In the genomic region with DNA sequence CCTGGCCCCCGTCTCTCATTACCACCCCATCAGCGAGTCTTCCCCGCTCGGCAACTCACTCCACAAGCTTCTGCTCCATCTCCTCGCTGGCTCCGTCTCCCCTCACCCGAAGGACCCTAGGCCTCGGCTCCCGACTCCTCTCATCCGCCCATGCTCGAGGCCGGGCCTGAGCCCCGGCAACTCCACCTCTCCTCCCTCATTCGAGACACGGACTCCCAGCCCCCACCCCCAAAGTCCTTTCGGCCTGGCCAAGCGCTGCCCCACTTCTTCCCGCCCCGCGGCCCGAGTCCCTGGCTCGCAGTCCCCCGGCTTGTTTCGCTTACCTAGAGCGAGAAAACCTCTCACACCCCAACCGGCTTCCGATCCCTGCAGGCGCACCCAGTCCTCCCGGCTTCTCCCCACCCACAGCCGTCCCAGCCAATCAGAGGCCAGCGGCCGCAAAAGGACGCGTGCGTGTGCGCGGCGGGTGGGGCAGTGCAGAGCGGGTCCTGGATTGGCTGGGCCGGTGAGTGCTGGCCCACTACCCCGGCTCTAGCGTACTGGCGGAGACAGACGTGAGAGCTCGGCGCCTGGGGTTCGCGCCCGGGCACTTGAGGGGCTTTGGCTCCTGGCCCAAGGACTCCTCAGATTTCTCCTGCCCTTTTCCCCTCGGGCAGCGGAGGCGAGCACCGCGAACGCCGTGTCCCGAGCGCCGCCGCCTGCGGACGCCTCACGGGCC, we compare ENCODE assay signal across 1 cellular context.
TF ChIP-seq lines count a peak whose summit lies in the region.

TSS of gene HIGD1A (minus strand) at position 378 of the 718 bp plus-strand sequence. CDS start 10,237 bp downstream, outside the sequence.

TF ChIP-seq in HepG2, 621 proteins besides CTCF, POLR2A, EP300 and RAD21 (continued from another document and continues in another):
- TF ChIP-seq ZNF318 (CRISPR knock-in tag; IDR thresholded peaks at IDR 0.05) (no peak; the same call in 1 of the 2 replicates), ZFP36L1 (CRISPR knock-in tag; IDR thresholded peaks at IDR 0.05) (peak; percentile 47), CEBPG (CRISPR knock-in tag; IDR thresholded peaks at IDR 0.05) (no peak), ZNF136 (CRISPR knock-in tag; IDR thresholded peaks at IDR 0.05; ENCODE audit: low read depth) (peak; percentile 80; the same call in 1 of the 2 replicates), ZNF562 (CRISPR knock-in tag; IDR thresholded peaks at IDR 0.05; ENCODE audit: borderline replicate concordance) (no peak), NFIC (IDR thresholded peaks at IDR 0.05; ENCODE audit: low read length) (no peak), MBD4 (IDR thresholded peaks at IDR 0.05; ENCODE audit: borderline replicate concordance, low read length) (no peak), DRAP1 (CRISPR knock-in tag; IDR thresholded peaks at IDR 0.05) (peak; percentile 98), GTF2F1 (IDR thresholded peaks at IDR 0.05; ENCODE audit: low read length) (peak; percentile 76; the same call in 1 of the 2 replicates), ZNF3 (CRISPR knock-in tag; IDR thresholded peaks at IDR 0.05) (no peak), MYNN (CRISPR knock-in tag; IDR thresholded peaks at IDR 0.05; ENCODE audit: low read depth) (no peak), HDAC6 (IDR thresholded peaks at IDR 0.05; ENCODE audit: low read depth, low read length) (no peak), REXO4 (CRISPR knock-in tag; IDR thresholded peaks at IDR 0.05; ENCODE audit: borderline replicate concordance) (no peak), ZNF773 (CRISPR knock-in tag; IDR thresholded peaks at IDR 0.05; ENCODE audit: borderline replicate concordance) (0 out of 2 replicates have a peak, but pooled peaks have one; percentile 21), MXI1 (IDR thresholded peaks at IDR 0.05; ENCODE audit: borderline replicate concordance, low read depth, low read length) (no peak; the same call in 2 of the 3 replicates), THAP9 (CRISPR knock-in tag; IDR thresholded peaks at IDR 0.05; ENCODE audit: borderline replicate concordance) (0 out of 2 replicates have a peak, but pooled peaks have one; percentile 3)
- TF ChIP-seq, protein P1, sequence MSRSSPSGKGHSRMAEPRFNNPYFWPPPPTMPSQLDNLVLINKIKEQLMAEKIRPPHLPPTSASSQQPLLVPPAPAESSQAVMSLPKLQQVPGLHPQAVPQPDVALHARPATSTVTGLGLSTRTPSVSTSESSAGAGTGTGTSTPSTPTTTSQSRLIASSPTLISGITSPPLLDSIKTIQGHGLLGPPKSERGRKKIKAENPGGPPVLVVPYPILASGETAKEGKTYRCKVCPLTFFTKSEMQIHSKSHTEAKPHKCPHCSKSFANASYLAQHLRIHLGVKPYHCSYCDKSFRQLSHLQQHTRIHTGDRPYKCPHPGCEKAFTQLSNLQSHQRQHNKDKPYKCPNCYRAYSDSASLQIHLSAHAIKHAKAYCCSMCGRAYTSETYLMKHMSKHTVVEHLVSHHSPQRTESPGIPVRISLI (CRISPR knock-in tag; IDR thresholded peaks at IDR 0.05; ENCODE audit: borderline replicate concordance) = no peak
- TF ChIP-seq, protein P2, sequence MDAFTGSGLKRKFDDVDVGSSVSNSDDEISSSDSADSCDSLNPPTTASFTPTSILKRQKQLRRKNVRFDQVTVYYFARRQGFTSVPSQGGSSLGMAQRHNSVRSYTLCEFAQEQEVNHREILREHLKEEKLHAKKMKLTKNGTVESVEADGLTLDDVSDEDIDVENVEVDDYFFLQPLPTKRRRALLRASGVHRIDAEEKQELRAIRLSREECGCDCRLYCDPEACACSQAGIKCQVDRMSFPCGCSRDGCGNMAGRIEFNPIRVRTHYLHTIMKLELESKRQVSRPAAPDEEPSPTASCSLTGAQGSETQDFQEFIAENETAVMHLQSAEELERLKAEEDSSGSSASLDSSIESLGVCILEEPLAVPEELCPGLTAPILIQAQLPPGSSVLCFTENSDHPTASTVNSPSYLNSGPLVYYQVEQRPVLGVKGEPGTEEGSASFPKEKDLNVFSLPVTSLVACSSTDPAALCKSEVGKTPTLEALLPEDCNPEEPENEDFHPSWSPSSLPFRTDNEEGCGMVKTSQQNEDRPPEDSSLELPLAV (CRISPR knock-in tag; conservative IDR thresholded peaks at IDR 0.05; ENCODE audit: low read depth) = no peak
- TF ChIP-seq, protein P3, sequence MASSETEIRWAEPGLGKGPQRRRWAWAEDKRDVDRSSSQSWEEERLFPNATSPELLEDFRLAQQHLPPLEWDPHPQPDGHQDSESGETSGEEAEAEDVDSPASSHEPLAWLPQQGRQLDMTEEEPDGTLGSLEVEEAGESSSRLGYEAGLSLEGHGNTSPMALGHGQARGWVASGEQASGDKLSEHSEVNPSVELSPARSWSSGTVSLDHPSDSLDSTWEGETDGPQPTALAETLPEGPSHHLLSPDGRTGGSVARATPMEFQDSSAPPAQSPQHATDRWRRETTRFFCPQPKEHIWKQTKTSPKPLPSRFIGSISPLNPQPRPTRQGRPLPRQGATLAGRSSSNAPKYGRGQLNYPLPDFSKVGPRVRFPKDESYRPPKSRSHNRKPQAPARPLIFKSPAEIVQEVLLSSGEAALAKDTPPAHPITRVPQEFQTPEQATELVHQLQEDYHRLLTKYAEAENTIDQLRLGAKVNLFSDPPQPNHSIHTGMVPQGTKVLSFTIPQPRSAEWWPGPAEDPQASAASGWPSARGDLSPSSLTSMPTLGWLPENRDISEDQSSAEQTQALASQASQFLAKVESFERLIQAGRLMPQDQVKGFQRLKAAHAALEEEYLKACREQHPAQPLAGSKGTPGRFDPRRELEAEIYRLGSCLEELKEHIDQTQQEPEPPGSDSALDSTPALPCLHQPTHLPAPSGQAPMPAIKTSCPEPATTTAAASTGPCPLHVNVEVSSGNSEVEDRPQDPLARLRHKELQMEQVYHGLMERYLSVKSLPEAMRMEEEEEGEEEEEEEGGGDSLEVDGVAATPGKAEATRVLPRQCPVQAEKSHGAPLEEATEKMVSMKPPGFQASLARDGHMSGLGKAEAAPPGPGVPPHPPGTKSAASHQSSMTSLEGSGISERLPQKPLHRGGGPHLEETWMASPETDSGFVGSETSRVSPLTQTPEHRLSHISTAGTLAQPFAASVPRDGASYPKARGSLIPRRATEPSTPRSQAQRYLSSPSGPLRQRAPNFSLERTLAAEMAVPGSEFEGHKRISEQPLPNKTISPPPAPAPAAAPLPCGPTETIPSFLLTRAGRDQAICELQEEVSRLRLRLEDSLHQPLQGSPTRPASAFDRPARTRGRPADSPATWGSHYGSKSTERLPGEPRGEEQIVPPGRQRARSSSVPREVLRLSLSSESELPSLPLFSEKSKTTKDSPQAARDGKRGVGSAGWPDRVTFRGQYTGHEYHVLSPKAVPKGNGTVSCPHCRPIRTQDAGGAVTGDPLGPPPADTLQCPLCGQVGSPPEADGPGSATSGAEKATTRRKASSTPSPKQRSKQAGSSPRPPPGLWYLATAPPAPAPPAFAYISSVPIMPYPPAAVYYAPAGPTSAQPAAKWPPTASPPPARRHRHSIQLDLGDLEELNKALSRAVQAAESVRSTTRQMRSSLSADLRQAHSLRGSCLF (CRISPR knock-in tag; IDR thresholded peaks at IDR 0.05; ENCODE audit: borderline replicate concordance) = peak; percentile 50; the same call in 1 of the 2 replicates
- TF ChIP-seq, protein P4, sequence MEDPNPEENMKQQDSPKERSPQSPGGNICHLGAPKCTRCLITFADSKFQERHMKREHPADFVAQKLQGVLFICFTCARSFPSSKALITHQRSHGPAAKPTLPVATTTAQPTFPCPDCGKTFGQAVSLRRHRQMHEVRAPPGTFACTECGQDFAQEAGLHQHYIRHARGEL (CRISPR knock-in tag; IDR thresholded peaks at IDR 0.05) = no peak
- TF ChIP-seq, protein P5, sequence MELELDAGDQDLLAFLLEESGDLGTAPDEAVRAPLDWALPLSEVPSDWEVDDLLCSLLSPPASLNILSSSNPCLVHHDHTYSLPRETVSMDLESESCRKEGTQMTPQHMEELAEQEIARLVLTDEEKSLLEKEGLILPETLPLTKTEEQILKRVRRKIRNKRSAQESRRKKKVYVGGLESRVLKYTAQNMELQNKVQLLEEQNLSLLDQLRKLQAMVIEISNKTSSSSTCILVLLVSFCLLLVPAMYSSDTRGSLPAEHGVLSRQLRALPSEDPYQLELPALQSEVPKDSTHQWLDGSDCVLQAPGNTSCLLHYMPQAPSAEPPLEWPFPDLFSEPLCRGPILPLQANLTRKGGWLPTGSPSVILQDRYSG (CRISPR knock-in tag; IDR thresholded peaks at IDR 0.05) = 0 out of 2 replicates have a peak, but pooled peaks have one; percentile 6
